In the genomic region with DNA sequence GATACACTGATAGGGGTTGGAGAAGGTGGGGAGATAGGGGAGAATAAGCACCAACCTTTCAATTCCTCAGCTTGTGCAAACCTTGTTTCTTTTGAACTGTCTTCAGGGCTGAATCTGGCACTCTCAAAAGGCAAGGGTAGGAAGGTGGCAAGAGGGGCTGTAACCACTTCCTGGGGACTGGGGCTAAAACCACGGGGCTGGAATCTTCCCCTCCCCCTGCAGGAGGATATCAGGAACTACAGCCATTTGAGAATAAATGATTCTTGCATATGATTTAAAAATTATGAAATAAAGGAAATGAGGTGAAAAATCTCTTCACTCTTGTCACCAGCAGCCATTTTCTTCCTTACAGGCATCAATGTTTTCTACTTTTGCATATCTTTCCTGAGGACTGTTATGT, we compare ENCODE assay signal across 9 cellular contexts. TPM values are rescaled to one million over a fixed set of nuclear protein-coding genes. Genes with fewer than 3 reads are reported as not detected.
DNase-seq lines count a peak whose midpoint lies in the region; ATAC-seq, FAIRE-seq and TF ChIP-seq lines count a peak whose summit lies in the region.
"Had no signal": no experiment of that assay in that cellular context is flagged by ENCODE, and none has a peak within 500 bp of the region (broad histone marks: within the 10 kb centered on the region; RNA-seq: fewer than 3 reads in every experiment).

No MANE protein-coding gene starts in this region.

- no peak overlapping the region for H3K4me3 ChIP-seq in Jurkat, Clone E6-1 (ENCODE audit: low read length)
- no peak overlapping the region for H3K4me3 ChIP-seq in kidney (ENCODE audit: low read length in 2 of 2)
- H3K4me3 ChIP-seq: SJSA1 had no signal

- no peaks in the 10 kb centered on the region for H3K4me1 ChIP-seq in kidney (ENCODE audit: control insufficient read depth in 1 of 2, insufficient read depth in 1 of 2, low read depth in 1 of 2, low read length in 2 of 2)

- TF ChIP-seq CTCF in kidney (IDR thresholded peaks at IDR 0.05; ENCODE audit: borderline replicate concordance, extremely low read depth, insufficient read depth): peak; percentile 33

- no peak for ATAC-seq in GM21576 (IDR thresholded peaks at IDR 0.05; ENCODE audit: unreplicated experiment)
- no peak for ATAC-seq in GM19328 (IDR thresholded peaks at IDR 0.05; ENCODE audit: unreplicated experiment)

- DNase-seq in DMS53 treated with DMSO at 0.1 percent for 48 hours (lab: John Stamatoyannopoulos, UW; ENCODE audit: unreplicated experiment) (peak; percentile 37), kidney (peak; percentile 18), amygdala (lab: John Stamatoyannopoulos, UW) (no peak), amniotic stem cell (lab: John Stamatoyannopoulos, UW) (no peak)
- peak; percentile 80 for DNase-seq in Jurkat, Clone E6-1 (ENCODE audit: low read depth, low spot score)
- peak; percentile 39 to 41 for DNase-seq in activated T-cell treated with anti-CD3 and anti-CD28 coated beads, Interleukin-2, amount 50 U/mL, for 48 hours

- H3K9ac ChIP-seq in kidney (ENCODE audit: low read length in 2 of 2): no peak overlapping the region

- no peaks in the 10 kb centered on the region for H3K9me3 ChIP-seq in kidney (ENCODE audit: control insufficient read depth in 1 of 2, low read length in 2 of 2)
- H3K9me3 ChIP-seq: SJSA1 had no signal

- no peak overlapping the region for H3K27ac ChIP-seq in kidney (ENCODE audit: low read depth in 2 of 2, low read length in 2 of 2)
- H3K27ac ChIP-seq: SJSA1 had no signal

- intact Hi-C loops in kidney (cut with DNase I): no loop called here

- H3K36me3 ChIP-seq in kidney (ENCODE audit: control insufficient read depth in 1 of 2, insufficient read depth in 2 of 2, low read length in 2 of 2): no peaks in the 10 kb centered on the region
- H3K36me3 ChIP-seq: SJSA1 had no signal

- no peak for FAIRE-seq in kidney (lab: Jason Lieb, UNC)

RNA-seq across cellular contexts. Expression of a gene that starts 50.8 kb away (rescaled TPM):
- not detected for polyA plus RNA-seq in Jurkat, Clone E6-1 (2012; ENCODE audit: insufficient read depth, insufficient read length)
- total RNA-seq in kidney: 11.2 TPM
- polyA plus RNA-seq in kidney (ENCODE audit: insufficient read depth, low read depth, low replicate concordance): 18.6 TPM

Comparison
In these comparisons a context has a peak if more than half of its experiments do, and no peak if none do; other contexts are left out.
1. DNase-seq: peak in DMS53 treated with DMSO at 0.1 percent for 48 hours (single experiment), Jurkat, Clone E6-1 (single experiment), activated T-cell treated with anti-CD3 and anti-CD28 coated beads, Interleukin-2, amount 50 U/mL, for 48 hours (2 of 2) and kidney (single experiment); none in amygdala (0 of 56) and amniotic stem cell (single experiment).